ENCODE assay signal across 36 cellular contexts in the genomic region with DNA sequence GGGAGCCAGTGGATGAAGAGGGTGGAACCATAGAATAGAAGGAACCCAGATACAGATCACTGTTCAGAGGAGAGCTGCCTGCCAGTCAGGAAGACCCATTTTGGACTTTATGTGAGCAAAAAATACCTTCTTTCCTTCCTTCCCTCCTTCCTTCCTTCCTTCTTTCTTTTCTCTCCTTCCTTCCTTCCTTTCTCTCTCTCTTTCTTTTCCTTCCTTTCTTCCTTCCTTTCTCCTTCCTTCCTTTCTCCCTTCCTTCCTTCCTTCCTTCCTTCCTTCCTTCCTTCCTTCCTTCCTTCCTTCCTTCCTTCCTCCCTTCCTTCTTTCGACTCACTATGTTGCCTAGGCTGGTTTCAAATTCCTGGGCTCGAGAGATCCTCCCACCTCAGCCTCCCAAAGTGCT. TPM values are rescaled to one million over a fixed set of nuclear protein-coding genes. Genes with fewer than 3 reads are reported as not detected.
"Had no signal": no experiment of that assay in that cellular context is flagged by ENCODE, and none has a peak within 500 bp of the region (broad histone marks: within the 10 kb centered on the region; RNA-seq: fewer than 3 reads in every experiment).

No MANE protein-coding gene starts in this region.

- H3K27ac Mint-ChIP-seq: activated B cell treated with CpG ODN at 0.5 μM for 24 hours; activated CD4-positive, alpha-beta memory T cell treated with anti-CD3 and anti-CD28 coated beads for 36 hours; activated CD4-positive, alpha-beta T cell treated with anti-CD3 and anti-CD28 coated beads, Interleukin-2, amount 10 ng/mL, durations not matched to agents 24 days and 14 days; activated CD8-positive, alpha-beta T cell treated with anti-CD3 and anti-CD28 coated beads for 36 hours; activated naive CD4-positive, alpha-beta T cell treated with anti-CD3 and anti-CD28 coated beads for 36 hours; activated naive CD4-positive, alpha-beta T cell treated with anti-CD3 and anti-CD28 coated beads, Interleukin-2, amount 50 U/mL, for 72 hours; activated naive CD8-positive, alpha-beta T cell treated with anti-CD3 and anti-CD28 coated beads for 36 hours; activated T-cell treated with anti-CD3 and anti-CD28 coated beads, Interleukin-2, amount 50 U/mL, for 72 hours; activated T-helper 1 cell treated with anti-CD3 and anti-CD28 coated beads, Interleukin-12 subunit alpha, Interleukin-12 subunit beta, Interleukin-2, Interleukin-4 antibody, amounts not matched to agents 30 ng/mL and 10 ng/mL and 1 ng/mL, durations not matched to agents 14 hours and 24 hours and 36 hours; activated T-helper 17 cell treated with anti-CD3 and anti-CD28 coated beads, Interleukin-2, amount 50 U/mL, for 72 hours; T-helper 1 cell treated with Interleukin-12 subunit alpha and Interleukin-12 subunit beta and Interleukin-4 antibody, amounts not matched to agents 30 μg/mL and 1 μg/mL, for 36 hours; T-helper 2 cell treated with Interferon-gamma antibody and Interleukin-4, amounts not matched to agents 5 μg/mL and 100 μg/mL, for 36 hours had no signal

- H3K4me1 Mint-ChIP-seq: activated CD4-positive, alpha-beta T cell treated with anti-CD3 and anti-CD28 coated beads, Interleukin-2, amount 10 ng/mL, durations not matched to agents 24 days and 14 days; activated naive CD8-positive, alpha-beta T cell treated with anti-CD3 and anti-CD28 coated beads for 36 hours; activated T-helper 17 cell treated with anti-CD3 and anti-CD28 coated beads, Interleukin-2, amount 50 U/mL, for 72 hours had no signal

- H3K4me3 Mint-ChIP-seq: activated B cell treated with CpG ODN at 0.5 μM for 24 hours; activated CD4-positive, alpha-beta memory T cell treated with anti-CD3 and anti-CD28 coated beads for 36 hours; activated CD4-positive, alpha-beta T cell treated with anti-CD3 and anti-CD28 coated beads, Interleukin-2, amount 10 ng/mL, durations not matched to agents 24 days and 14 days; activated CD8-positive, alpha-beta T cell treated with anti-CD3 and anti-CD28 coated beads for 36 hours; activated naive CD4-positive, alpha-beta T cell treated with anti-CD3 and anti-CD28 coated beads for 36 hours; activated naive CD8-positive, alpha-beta T cell treated with anti-CD3 and anti-CD28 coated beads for 36 hours; activated T-cell treated with anti-CD3 and anti-CD28 coated beads, Interleukin-2, amount 50 U/mL, for 4 hours; activated T-cell treated with anti-CD3 and anti-CD28 coated beads, Interleukin-2, amount 50 U/mL, for 72 hours; activated T-helper 1 cell treated with anti-CD3 and anti-CD28 coated beads, Interleukin-12 subunit alpha, Interleukin-12 subunit beta, Interleukin-2, Interleukin-4 antibody, amounts not matched to agents 30 ng/mL and 10 ng/mL and 1 ng/mL, durations not matched to agents 14 hours and 24 hours and 36 hours; activated T-helper 17 cell treated with anti-CD3 and anti-CD28 coated beads, Interleukin-2, amount 50 U/mL, for 72 hours; T-helper 1 cell treated with Interleukin-12 subunit alpha and Interleukin-12 subunit beta and Interleukin-4 antibody, amounts not matched to agents 30 μg/mL and 1 μg/mL, for 36 hours; T-helper 2 cell treated with Interferon-gamma antibody and Interleukin-4, amounts not matched to agents 5 μg/mL and 100 μg/mL, for 36 hours had no signal

- H3K4me1 ChIP-seq: breast epithelium had no signal

- DNase-seq: activated B cell treated with CpG ODN at 0.5 μM for 24 hours; activated CD4-positive, alpha-beta memory T cell treated with anti-CD3 and anti-CD28 coated beads for 36 hours; activated CD4-positive, alpha-beta T cell treated with anti-CD3 and anti-CD28 coated beads for 4 hours; activated CD4-positive, alpha-beta T cell treated with anti-CD3 and anti-CD28 coated beads, Interleukin-2, amount 10 ng/mL, durations not matched to agents 24 days and 14 days; activated CD4-positive, alpha-beta T cell treated with anti-CD3 and anti-CD28 coated beads, Interleukin-2, amount 50 U/mL, for 1 hour; activated CD4-positive, alpha-beta T cell treated with anti-CD3 and anti-CD28 coated beads, Interleukin-2, amount 50 U/mL, for 4 hours; activated CD4-positive, CD25-positive, alpha-beta regulatory T cell treated with anti-CD3 and anti-CD28 coated beads, Interleukin-2, amount 50 U/mL, for 72 hours; activated CD8-positive, alpha-beta memory T cell treated with anti-CD3 and anti-CD28 coated beads, Interleukin-2, amount 50 U/mL, for 4 hours; activated CD8-positive, alpha-beta T cell treated with anti-CD3 and anti-CD28 coated beads for 36 hours; activated effector memory CD4-positive, alpha-beta T cell treated with anti-CD3 and anti-CD28 coated beads, Interleukin-2, amount 50 U/mL, for 16 hours; activated gamma-delta T cell treated with Interleukin-2 at 50 U/mL for 16 hours; activated naive CD4-positive, alpha-beta T cell; activated naive CD4-positive, alpha-beta T cell treated with anti-CD3 and anti-CD28 coated beads for 36 hours; activated naive CD4-positive, alpha-beta T cell treated with anti-CD3 and anti-CD28 coated beads, Interleukin-2, amount 50 U/mL, for 16 hours; activated naive CD8-positive, alpha-beta T cell treated with anti-CD3 and anti-CD28 coated beads for 36 hours; activated T-cell treated with anti-CD3 and anti-CD28 coated beads for 4 hours; activated T-cell treated with anti-CD3 and anti-CD28 coated beads, Interleukin-2, amount 50 U/mL, for 1 hour; activated T-cell treated with anti-CD3 and anti-CD28 coated beads, Interleukin-2, amount 50 U/mL, for 4 hours; activated T-cell treated with anti-CD3 and anti-CD28 coated beads, Interleukin-2, amount 50 U/mL, for 72 hours; amniotic stem cell; aorta; body of pancreas; brain microvascular endothelial cell; central memory CD4-positive, alpha-beta T cell; T-helper 1 cell; T-helper 2 cell; T-helper 9 cell had no signal

- ATAC-seq: activated CD8-positive, alpha-beta T cell treated with anti-CD3 and anti-CD28 coated beads for 36 hours; activated naive CD4-positive, alpha-beta T cell treated with anti-CD3 and anti-CD28 coated beads, Interleukin-2, amount 50 U/mL, for 72 hours; activated T-cell treated with anti-CD3 and anti-CD28 coated beads, Interleukin-2, amount 50 U/mL, for 4 hours; activated T-cell treated with anti-CD3 and anti-CD28 coated beads, Interleukin-2, amount 50 U/mL, for 72 hours; activated T-helper 17 cell treated with anti-CD3 and anti-CD28 coated beads, Interleukin-2, amount 50 U/mL, for 72 hours; body of pancreas had no signal

- H3K9me3 Mint-ChIP-seq: activated B cell treated with CpG ODN at 0.5 μM for 24 hours; activated CD4-positive, alpha-beta memory T cell treated with anti-CD3 and anti-CD28 coated beads for 36 hours; activated CD4-positive, alpha-beta T cell treated with anti-CD3 and anti-CD28 coated beads, Interleukin-2, amount 10 ng/mL, durations not matched to agents 24 days and 14 days; activated CD8-positive, alpha-beta T cell treated with anti-CD3 and anti-CD28 coated beads for 36 hours; activated naive CD4-positive, alpha-beta T cell treated with anti-CD3 and anti-CD28 coated beads for 36 hours; activated naive CD4-positive, alpha-beta T cell treated with anti-CD3 and anti-CD28 coated beads, Interleukin-2, amount 50 U/mL, for 72 hours; activated naive CD8-positive, alpha-beta T cell treated with anti-CD3 and anti-CD28 coated beads for 36 hours; activated T-cell treated with anti-CD3 and anti-CD28 coated beads, Interleukin-2, amount 50 U/mL, for 4 hours; activated T-cell treated with anti-CD3 and anti-CD28 coated beads, Interleukin-2, amount 50 U/mL, for 72 hours; activated T-helper 1 cell treated with anti-CD3 and anti-CD28 coated beads, Interleukin-12 subunit alpha, Interleukin-12 subunit beta, Interleukin-2, Interleukin-4 antibody, amounts not matched to agents 30 ng/mL and 10 ng/mL and 1 ng/mL, durations not matched to agents 14 hours and 24 hours and 36 hours; activated T-helper 17 cell treated with anti-CD3 and anti-CD28 coated beads, Interleukin-2, amount 50 U/mL, for 72 hours; T-helper 1 cell treated with Interleukin-12 subunit alpha and Interleukin-12 subunit beta and Interleukin-4 antibody, amounts not matched to agents 30 μg/mL and 1 μg/mL, for 36 hours; T-helper 2 cell treated with Interferon-gamma antibody and Interleukin-4, amounts not matched to agents 5 μg/mL and 100 μg/mL, for 36 hours had no signal

- H3K9me3 ChIP-seq: adrenal gland, body of pancreas, breast epithelium had no signal

- H3K27ac ChIP-seq: body of pancreas, brain microvascular endothelial cell, breast epithelium, VCaP had no signal

- H3K27me3 Mint-ChIP-seq: activated B cell treated with CpG ODN at 0.5 μM for 24 hours; activated naive CD8-positive, alpha-beta T cell treated with anti-CD3 and anti-CD28 coated beads for 36 hours; activated T-helper 17 cell treated with anti-CD3 and anti-CD28 coated beads, Interleukin-2, amount 50 U/mL, for 72 hours had no signal

- H3K4me3 ChIP-seq: adrenal gland, body of pancreas, breast epithelium had no signal

- H3K36me3 Mint-ChIP-seq: activated CD4-positive, alpha-beta memory T cell treated with anti-CD3 and anti-CD28 coated beads for 36 hours; activated naive CD4-positive, alpha-beta T cell treated with anti-CD3 and anti-CD28 coated beads, Interleukin-2, amount 50 U/mL, for 72 hours; activated naive CD8-positive, alpha-beta T cell treated with anti-CD3 and anti-CD28 coated beads for 36 hours had no signal

- H3K27me3 ChIP-seq: adrenal gland, body of pancreas, breast epithelium had no signal

- H3K36me3 ChIP-seq: adrenal gland, brain microvascular endothelial cell, breast epithelium had no signal

RNA-seq across cellular contexts. Expression of a gene that starts 22.1 kb away (rescaled TPM):
- total RNA-seq: activated B cell treated with CpG ODN at 0.5 μM for 24 hours, astrocyte had no signal
